In genomic region chr20:2771631-2772080, GRCh38 we compare ENCODE assay signal across 15 cellular contexts. TPM values are rescaled to one million over a fixed set of nuclear protein-coding genes. Genes with fewer than 3 reads are reported as not detected.
DNase-seq lines count a peak whose midpoint lies in the region; ATAC-seq lines count a peak whose summit lies in the region.
"Had no signal": no experiment of that assay in that cellular context is flagged by ENCODE, and none has a peak within 500 bp of the region (broad histone marks: within the 10 kb centered on the region; RNA-seq: fewer than 3 reads in every experiment).

No MANE protein-coding gene starts in this region.

- ATAC-seq in GM19023 (IDR thresholded peaks at IDR 0.05; ENCODE audit: unreplicated experiment), result no peak
- no peak for ATAC-seq in HG03108 (IDR thresholded peaks at IDR 0.05; ENCODE audit: unreplicated experiment)

- peak; percentile 77 for DNase-seq in ELR (ENCODE audit: low read depth)
- peak; percentile 75 to 81 for DNase-seq in Kasumi-1 (lab: John Stamatoyannopoulos, UW)
- peak; percentile 48 for DNase-seq in activated CD8-positive, alpha-beta memory T cell treated with anti-CD3 and anti-CD28 coated beads, Interleukin-2, amount 50 U/mL, for 48 hours
- DNase-seq in lung microvascular endothelial cell (ENCODE audit: low read depth in 2 of 2), result peak; percentile 11 to 89
- no peak for DNase-seq in NOMO-1 treated with DMSO at 0.1 percent for 48 hours (lab: John Stamatoyannopoulos, UW; ENCODE audit: unreplicated experiment)
- no peak for DNase-seq in hippocampal formation (lab: John Stamatoyannopoulos, UW)
- DNase-seq: kidney glomerular epithelial cell; NCI-H2107; posterior cingulate gyrus; stimulated activated CD4-positive, alpha-beta T cell treated with anti-CD3 and anti-CD28 coated beads, Interleukin-15, amount 100 ng/mL, for 24 hours had no signal

RNA-seq across cellular contexts. Expression of gene CPXM1, which starts 28.8 kb away (rescaled TPM):
- 0.22 and 0.79 TPM in 2 replicates for total RNA-seq in lung microvascular endothelial cell
- total RNA-seq: thoracic aorta had no signal

RNA-seq across cellular contexts. Expression of gene C20orf141, which starts 43.1 kb away (rescaled TPM):
- total RNA-seq in lung microvascular endothelial cell, result not detected in 2 replicates
- total RNA-seq: cardiac muscle cell, SK-MEL-5, thoracic aorta had no signal

RNA-seq across cellular contexts. Expression of gene TMEM239, which starts 44.5 kb away (rescaled TPM):
- total RNA-seq in lung microvascular endothelial cell, result not detected in 2 replicates
- total RNA-seq: cardiac muscle cell, SK-MEL-5, thoracic aorta had no signal

Comparison
In these comparisons a context has a peak if more than half of its experiments do, and no peak if none do; other contexts are left out.
1. DNase-seq: peak in ELR (single experiment), Kasumi-1 (2 of 2), activated CD8-positive, alpha-beta memory T cell treated with anti-CD3 and anti-CD28 coated beads, Interleukin-2, amount 50 U/mL, for 48 hours (single experiment) and lung microvascular endothelial cell (2 of 2); none in NOMO-1 treated with DMSO at 0.1 percent for 48 hours (single experiment) and hippocampal formation (0 of 2).